1 cellular context compared by ENCODE assay signal in genomic region chr20:36064661-36065426, GRCh38.
TF ChIP-seq lines count a peak whose summit lies in the region.

No MANE protein-coding gene starts in this region.

TF ChIP-seq in K562, 482 proteins besides CTCF, POLR2A, EP300 and RAD21 (continued from another document):
- TF ChIP-seq UBTF (IDR thresholded peaks at IDR 0.05; ENCODE audit: borderline replicate concordance in 1 of 2, low read depth in 2 of 2, low read length in 2 of 2) (peak in 1 of 2 experiments; percentile 35; a peak in 1 of 4 replicates), HMGN3 (IDR thresholded peaks at IDR 0.05; ENCODE audit: borderline replicate concordance, extremely low read depth, insufficient read length, low read depth, low read length) (peak; percentile 86), ZNF79 (CRISPR knock-in tag; IDR thresholded peaks at IDR 0.05; ENCODE audit: low read depth) (no peak), STAG1 (CRISPR knock-in tag; IDR thresholded peaks at IDR 0.05; ENCODE audit: borderline replicate concordance) (no peak)
